In genomic region chr13:73210218-73210883, GRCh38 we compare ENCODE assay signal across 1 cellular context.
TF ChIP-seq lines count a peak whose summit lies in the region.

No MANE protein-coding gene starts in this region.

TF ChIP-seq in SK-N-SH, 30 proteins besides CTCF, POLR2A, EP300 and RAD21 (continued from another document):
- TF ChIP-seq REST (IDR thresholded peaks at IDR 0.05; ENCODE audit: low read depth, low read length), result no peak
- TF ChIP-seq SMC3 (IDR thresholded peaks at IDR 0.05; ENCODE audit: low read depth, low read length), result no peak
- no peak for TF ChIP-seq ELF1 (IDR thresholded peaks at IDR 0.05)
- no peak for TF ChIP-seq GATA2 (CRISPR knock-in tag; IDR thresholded peaks at IDR 0.05)
- TF ChIP-seq CHD2 (IDR thresholded peaks at IDR 0.05; ENCODE audit: low read length, partially characterized antibody), result no peak
- TF ChIP-seq NRF1 (IDR thresholded peaks at IDR 0.05; ENCODE audit: low read depth, low read length), result no peak
- TF ChIP-seq TCF12 (IDR thresholded peaks at IDR 0.05), result no peak
- TF ChIP-seq MAX (IDR thresholded peaks at IDR 0.05; ENCODE audit: low read depth), result no peak
- no peak for TF ChIP-seq MEF2A (IDR thresholded peaks at IDR 0.05; ENCODE audit: borderline replicate concordance, low read depth)
